ENCODE assay signal across 8 cellular contexts in the genomic region with DNA sequence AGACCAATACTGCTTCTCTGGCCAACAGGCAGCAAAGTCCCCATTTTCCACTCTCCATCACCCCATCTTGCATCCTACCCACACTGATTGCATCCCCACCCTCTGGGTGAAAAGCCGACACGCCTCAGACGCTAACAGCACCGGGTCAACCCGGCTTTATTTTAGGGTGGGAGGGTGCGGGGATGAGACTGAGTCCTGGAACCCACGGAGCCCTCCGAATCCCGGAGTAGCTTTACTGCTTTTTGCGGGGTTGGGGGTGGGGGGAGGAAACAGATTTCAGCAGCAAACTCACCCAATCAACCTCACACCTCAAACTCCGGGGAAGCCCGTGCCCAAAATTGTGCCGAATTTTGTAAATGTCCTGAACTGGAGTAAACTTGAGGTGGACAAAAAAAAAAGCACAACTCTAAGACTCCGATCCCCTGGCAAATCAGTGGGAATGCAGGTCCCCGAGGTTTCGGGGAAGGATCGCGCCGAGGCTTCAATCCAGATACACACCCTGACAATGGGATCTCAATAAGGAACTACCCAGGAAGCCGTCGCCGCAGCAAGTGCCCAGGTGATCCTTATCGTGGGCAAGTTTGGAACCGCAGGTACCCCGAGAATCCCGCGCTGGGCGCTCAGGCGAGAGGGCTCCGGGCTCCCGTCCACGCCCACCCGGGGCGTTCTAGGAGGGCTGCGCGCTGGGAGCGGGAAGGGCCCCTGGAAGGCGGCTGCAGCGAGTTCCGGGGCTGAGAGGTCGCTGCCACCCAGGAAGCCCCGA. TPM values are rescaled to one million over a fixed set of nuclear protein-coding genes. Genes with fewer than 3 reads are reported as not detected.
DNase-seq lines count a peak whose midpoint lies in the region; ATAC-seq, FAIRE-seq and TF ChIP-seq lines count a peak whose summit lies in the region.

No MANE protein-coding gene starts in this region.

- H3K27ac Mint-ChIP-seq in astrocyte (ENCODE audit: unreplicated experiment) = no peak overlapping the region

- no peak for TF ChIP-seq POLR2A in testis (IDR thresholded peaks at IDR 0.05)

- FAIRE-seq in astrocyte (lab: Jason Lieb, UNC) = no peak

- H3K4me3 Mint-ChIP-seq in astrocyte (ENCODE audit: unreplicated experiment) = peak overlapping the region; percentile 82

- H3K27me3 ChIP-seq in GM06990 (replicated peaks; ENCODE audit: control insufficient read depth, insufficient read depth, low read length) = no peaks in the 10 kb centered on the region
- H3K27me3 ChIP-seq in Karpas-422 (ENCODE audit: low read length) = no peaks in the 10 kb centered on the region
- no peaks in the 10 kb centered on the region for H3K27me3 ChIP-seq in astrocyte (ENCODE audit: insufficient read depth, low read length)
- no peaks in the 10 kb centered on the region for H3K27me3 ChIP-seq in testis

- H3K36me3 ChIP-seq in GM06990 (ENCODE audit: control insufficient read depth, insufficient read depth, low read length) = no peaks in the 10 kb centered on the region
- H3K36me3 ChIP-seq in Karpas-422 (ENCODE audit: insufficient read depth, low read length) = peaks cover 27% of the 10 kb centered on the region
- H3K36me3 ChIP-seq in astrocyte (ENCODE audit: insufficient read depth, low read length) = no peaks in the 10 kb centered on the region
- no peaks in the 10 kb centered on the region for H3K36me3 ChIP-seq in testis (ENCODE audit: low read depth, missing control alignments)

- H3K9me2 ChIP-seq in Karpas-422 (replicated peaks; ENCODE audit: insufficient read depth, low read length) = no peaks in the 10 kb centered on the region

- WGBS in testis, 2 donors = 0 to 2% methylated on average over 22 to 42 of the region's 42 CpGs

- H3K4me1 Mint-ChIP-seq in astrocyte (ENCODE audit: low read depth, unreplicated experiment) = peaks cover 3% of the 10 kb centered on the region

- H3K9me3 ChIP-seq in Karpas-422 (ENCODE audit: low read length) (no peaks in the 10 kb centered on the region), astrocyte (ENCODE audit: insufficient read depth, low read depth, low read length) (no peaks in the 10 kb centered on the region), testis (no peaks in the 10 kb centered on the region)

- TF ChIP-seq CTCF in GM06990 (IDR thresholded peaks at IDR 0.05; ENCODE audit: insufficient read depth, low read length, poor library complexity, severe bottlenecking) (no peak), astrocyte (IDR thresholded peaks at IDR 0.05; ENCODE audit: insufficient read depth, low read depth, low read length) (no peak), testis (IDR thresholded peaks at IDR 0.05) (no peak)

- H3K4me3 ChIP-seq in GM06990 (replicated peaks; ENCODE audit: low read depth, low read length) = peak overlapping the region; percentile 85
- peak overlapping the region; percentile 99 for H3K4me3 ChIP-seq in Karpas-422 (ENCODE audit: low read length)
- H3K4me3 ChIP-seq in astrocyte (ENCODE audit: insufficient read depth, low read depth, low read length) = peak overlapping the region; percentile 68
- peak overlapping the region; percentile 92 to 95 for H3K4me3 ChIP-seq in testis

- H4K20me1 ChIP-seq in Karpas-422 (ENCODE audit: insufficient read depth, low read depth, low read length) (peaks cover 39% of the 10 kb centered on the region), astrocyte (ENCODE audit: insufficient read depth, low read length) (no peaks in the 10 kb centered on the region)

- H3K9ac ChIP-seq in Karpas-422 (ENCODE audit: low read length) (peak overlapping the region; percentile 95), astrocyte (ENCODE audit: low read length) (peak overlapping the region; percentile 72)

- H3K79me2 ChIP-seq in Karpas-422 (ENCODE audit: low read length) (peaks cover 60% of the 10 kb centered on the region), astrocyte (ENCODE audit: insufficient read depth, low read length) (no peaks in the 10 kb centered on the region)

- no peaks in the 10 kb centered on the region for H3K36me3 Mint-ChIP-seq in astrocyte (ENCODE audit: low read depth, unreplicated experiment)

- DNase-seq in GM06990 (ENCODE audit: extremely low read depth, insufficient read length) (peak; percentile 21), Karpas-422 (peak; percentile 61), astrocyte (ENCODE audit: low read depth) (no peak), left lobe of liver (ENCODE audit: low spot score) (peak; percentile 51), testis (peak; percentile 33), NCI-H774 (lab: John Stamatoyannopoulos, UW) (no peak), HuH-7 (ENCODE audit: low spot score) (no peak)

- H2AFZ ChIP-seq in Karpas-422 (ENCODE audit: low read length) (no peak overlapping the region), astrocyte (ENCODE audit: low read depth, low read length) (peak overlapping the region; percentile 92)

- peaks cover 10% of the 10 kb centered on the region for H3K27me3 Mint-ChIP-seq in astrocyte (ENCODE audit: low read depth, unreplicated experiment)

- H3K4me2 ChIP-seq in Karpas-422 (ENCODE audit: low read depth, low read length, poor library complexity, severe bottlenecking) = peak overlapping the region; percentile 95
- peak overlapping the region; percentile 98 for H3K4me2 ChIP-seq in astrocyte (ENCODE audit: low read length)

- intact Hi-C loops in testis (cut with DNase I; ENCODE audit: low total_unique reads) = no loop called here

- H3K4me1 ChIP-seq in Karpas-422 (ENCODE audit: low read length) (peaks cover 36% of the 10 kb centered on the region), astrocyte (ENCODE audit: insufficient read depth, low read length) (peaks cover 9% of the 10 kb centered on the region), testis (no peaks in the 10 kb centered on the region)

- H3K27ac ChIP-seq in Karpas-422 (ENCODE audit: low read length) = peak overlapping the region; percentile 85
- H3K27ac ChIP-seq in astrocyte (ENCODE audit: low read depth, low read length) = no peak overlapping the region
- peak overlapping the region; percentile 56 to 88 for H3K27ac ChIP-seq in testis

- ATAC-seq in left lobe of liver = no peak
- no peak for ATAC-seq in GM18909 (IDR thresholded peaks at IDR 0.05; ENCODE audit: poor library complexity, unreplicated experiment)

- H3K9me3 Mint-ChIP-seq in astrocyte (ENCODE audit: unreplicated experiment) = no peaks in the 10 kb centered on the region

RNA-seq across cellular contexts. Expression of gene GCH1, which starts 1.1 kb away (rescaled TPM):
- total RNA-seq in Karpas-422 (2014; rRNA removed; shearing (Covaris generic); ENCODE audit: low replicate concordance) = 136 and 174 TPM in 2 replicates
- total RNA-seq in astrocyte (2.4 and 3.6 TPM in 2 replicates), left lobe of liver (71.0 TPM), testis (10 to 100 TPM; 11.3 to 15.8 TPM)
- polyA plus RNA-seq in testis (ENCODE audit: insufficient read depth, low read depth, low replicate concordance) = 8.8 TPM

Comparison
In these comparisons a context has a peak if more than half of its experiments do, and no peak if none do; other contexts are left out.
1. DNase-seq: peak in GM06990 (single experiment), Karpas-422 (single experiment), left lobe of liver (single experiment) and testis (single experiment); none in astrocyte (single experiment), NCI-H774 (single experiment) and HuH-7 (single experiment).
2. Peak in every context shown above with its lines, with median percentiles within 50 percentile points of each other: H3K4me3 ChIP-seq.